9 cellular contexts compared by ENCODE assay signal in genomic region chr2:189285962-189286648, GRCh38.
DNase-seq lines count a peak whose midpoint lies in the region; ATAC-seq and TF ChIP-seq lines count a peak whose summit lies in the region.
"Had no signal": no experiment of that assay in that cellular context is flagged by ENCODE, and none has a peak within 500 bp of the region (broad histone marks: within the 10 kb centered on the region; RNA-seq: fewer than 3 reads in every experiment).

No MANE protein-coding gene starts in this region.

- DNase-seq in ELF-1 (ENCODE audit: low read depth, low spot score) = peak; percentile 9
- DNase-seq in RKO (ENCODE audit: low spot score) = peak; percentile 26
- peak; percentile 91 for DNase-seq in fibroblast of the conjunctiva (ENCODE audit: low read depth)
- DNase-seq in sciatic nerve (ENCODE audit: low spot score) = no peak
- DNase-seq in GM10248 (ENCODE audit: extremely low spot score) = no peak
- DNase-seq in ovary = no peak

- WGBS in ovary, 3 donors = 25 to 49% (median 36%) methylated on average over 3 of the region's 3 CpGs

- intact Hi-C loops in sciatic nerve (cut with DNase I) = no loop called here
- intact Hi-C loops in ovary (cut with DNase I) = loop anchor here in 2 of 4 donors (10.0 kb wide), 2 partner anchors 171 to 191 kb away; no protein-coding TSS in a partner anchor

- TF ChIP-seq CTCF in GM10248 (IDR thresholded peaks at IDR 0.05; ENCODE audit: control extremely low read depth, extremely low read depth, low read depth, missing control alignments) (no peak), ovary (IDR thresholded peaks at IDR 0.05) (no peak)

- H3K4me3 ChIP-seq in ovary = no peak overlapping the region

- CTCF ChIA-PET in GM10248 (lab: Yijun Ruan, JAX) = interaction anchor here (0.9 to 1.1 kb wide), 3 partner anchors 8 to 141 kb away, joined by 3 read pairs; no protein-coding TSS in a partner anchor

- no peak for TF ChIP-seq POLR2A in ovary (IDR thresholded peaks at IDR 0.05)

- no peak for TF ChIP-seq EP300 in ovary (IDR thresholded peaks at IDR 0.05)

- H3K4me1 ChIP-seq in ovary (ENCODE audit: insufficient read depth) = no peaks in the 10 kb centered on the region

- POLR2A ChIA-PET in GM10248 (lab: Yijun Ruan, JAX) = no interaction called here

- H3K27me3 ChIP-seq in ovary = no peaks in the 10 kb centered on the region

- no peak overlapping the region for H3K27ac ChIP-seq in ovary
- H3K27ac ChIP-seq: KMS-11 had no signal

- ATAC-seq in sciatic nerve (peak; percentile 86), HG03139 (IDR thresholded peaks at IDR 0.05; ENCODE audit: unreplicated experiment) (no peak), GM21390 (IDR thresholded peaks at IDR 0.05; ENCODE audit: unreplicated experiment) (no peak)

- H3K36me3 ChIP-seq in ovary = no peaks in the 10 kb centered on the region

- no peaks in the 10 kb centered on the region for H3K9me3 ChIP-seq in ovary

Comparison
In these comparisons a context has a peak if more than half of its experiments do, and no peak if none do; other contexts are left out.
1. DNase-seq: peak in ELF-1 (single experiment), RKO (single experiment) and fibroblast of the conjunctiva (single experiment); none in sciatic nerve (single experiment), GM10248 (single experiment) and ovary (0 of 5).